In genomic region chr22:35231585-35232084, GRCh38 we compare ENCODE assay signal across 8 cellular contexts. TPM values are rescaled to one million over a fixed set of nuclear protein-coding genes. Genes with fewer than 3 reads are reported as not detected.
DNase-seq lines count a peak whose midpoint lies in the region; ATAC-seq, FAIRE-seq and TF ChIP-seq lines count a peak whose summit lies in the region.
"Had no signal": no experiment of that assay in that cellular context is flagged by ENCODE, and none has a peak within 500 bp of the region (broad histone marks: within the 10 kb centered on the region; RNA-seq: fewer than 3 reads in every experiment).

No MANE protein-coding gene starts in this region.

- no peak overlapping the region for H3K4me3 ChIP-seq in iPS DF 6.9 (ENCODE audit: low read length)

- no peak for ATAC-seq in GM18519 (IDR thresholded peaks at IDR 0.05; ENCODE audit: low FRiP score, unreplicated experiment)

- TF ChIP-seq POLR2A in GM12891 (IDR thresholded peaks at IDR 0.05; ENCODE audit: low read depth, low read length) = no peak

- WGBS in iPS DF 6.9 (ENCODE audit: insufficient coverage, insufficient read length) = no CpG with 5 or more reads among the region's 7 CpGs

- H3K4me1 Mint-ChIP-seq in T-helper 2 cell treated with Interferon-gamma antibody and Interleukin-4, amounts not matched to agents 5 μg/mL and 100 μg/mL, for 36 hours (ENCODE audit: low read depth) = peaks cover 12% of the 10 kb centered on the region

- peak; percentile 34 for DNase-seq in GM12891 (ENCODE audit: insufficient read length, low spot score)
- peak; percentile 10 to 36 for DNase-seq in NCI-H187 (lab: John Stamatoyannopoulos, UW)
- DNase-seq in T-helper 2 cell treated with Interferon-gamma antibody and Interleukin-4, amounts not matched to agents 5 μg/mL and 100 μg/mL, for 36 hours (ENCODE audit: low spot score) = peak; percentile 62
- DNase-seq in amniotic stem cell (lab: John Stamatoyannopoulos, UW) = peak; percentile 6
- peak; percentile 84 for DNase-seq in iPS DF 6.9 (ENCODE audit: low read depth, low spot score)
- peak; percentile 82 for DNase-seq in stimulated activated CD4-positive, alpha-beta T cell treated with anti-CD3 and anti-CD28 coated beads, Interleukin-15, amount 100 ng/mL, for 24 hours

- no peak overlapping the region for H3K27ac ChIP-seq in iPS DF 6.9 (ENCODE audit: low read length)

- H3K9me3 Mint-ChIP-seq in T-helper 2 cell treated with Interferon-gamma antibody and Interleukin-4, amounts not matched to agents 5 μg/mL and 100 μg/mL, for 36 hours = no peaks in the 10 kb centered on the region

- no peaks in the 10 kb centered on the region for H3K27me3 ChIP-seq in iPS DF 6.9 (ENCODE audit: control insufficient read depth, insufficient read depth, low read length)

- FAIRE-seq in GM12891 (lab: Jason Lieb, UNC) = peak; percentile 81
- FAIRE-seq: islet of Langerhans had no signal

- H3K4me1 ChIP-seq in iPS DF 6.9 (ENCODE audit: control insufficient read depth, insufficient read depth, low read length) = peaks cover 3% of the 10 kb centered on the region; the same call in 1 of the 2 replicates

- H3K9me3 ChIP-seq in iPS DF 6.9 (ENCODE audit: control insufficient read depth, insufficient read depth, low read length) = no peaks in the 10 kb centered on the region

- peaks cover 20% of the 10 kb centered on the region for H3K27me3 Mint-ChIP-seq in T-helper 2 cell treated with Interferon-gamma antibody and Interleukin-4, amounts not matched to agents 5 μg/mL and 100 μg/mL, for 36 hours (ENCODE audit: low read depth)

- H3K36me3 Mint-ChIP-seq in T-helper 2 cell treated with Interferon-gamma antibody and Interleukin-4, amounts not matched to agents 5 μg/mL and 100 μg/mL, for 36 hours (ENCODE audit: low read depth) = peaks cover 2% of the 10 kb centered on the region

- no peak overlapping the region for H3K4me3 Mint-ChIP-seq in T-helper 2 cell treated with Interferon-gamma antibody and Interleukin-4, amounts not matched to agents 5 μg/mL and 100 μg/mL, for 36 hours

- no peaks in the 10 kb centered on the region for H3K36me3 ChIP-seq in iPS DF 6.9 (ENCODE audit: control insufficient read depth, insufficient read depth, low read length)

- no peak overlapping the region for H3K27ac Mint-ChIP-seq in T-helper 2 cell treated with Interferon-gamma antibody and Interleukin-4, amounts not matched to agents 5 μg/mL and 100 μg/mL, for 36 hours

TF ChIP-seq in GM12891, 5 proteins besides CTCF, POLR2A, EP300 and RAD21:
- TF ChIP-seq PAX5 (IDR thresholded peaks at IDR 0.05; ENCODE audit: insufficient read depth, low read length, severe bottlenecking) = no peak
- no peak for TF ChIP-seq SPI1 (IDR thresholded peaks at IDR 0.05; ENCODE audit: low read depth, low read length)
- TF ChIP-seq TAF1 (IDR thresholded peaks at IDR 0.05; ENCODE audit: low read depth, low read length) = no peak
- no peak for TF ChIP-seq POU2F2 (IDR thresholded peaks at IDR 0.05; ENCODE audit: low read depth, low read length)
- TF ChIP-seq POLR2AphosphoS5 (IDR thresholded peaks at IDR 0.05; ENCODE audit: low read depth, low read length) = no peak

RNA-seq across cellular contexts. Expression of gene HMGXB4, which starts 25.7 kb away (rescaled TPM):
- 10.3 TPM for polyA plus RNA-seq in GM12891 (2012; ENCODE audit: low read depth, missing spikeins)

Comparison
In these comparisons a context has a peak if more than half of its experiments do, and no peak if none do; other contexts are left out.
1. DNase-seq: peak in every context shown above with its lines; median percentile 84 in iPS DF 6.9; 82 in stimulated activated CD4-positive, alpha-beta T cell treated with anti-CD3 and anti-CD28 coated beads, Interleukin-15, amount 100 ng/mL, for 24 hours; 62 in T-helper 2 cell treated with Interferon-gamma antibody and Interleukin-4, amounts not matched to agents 5 μg/mL and 100 μg/mL, for 36 hours; 34 in GM12891; 23 in NCI-H187; 6 in amniotic stem cell.